Comparison of ENCODE assay signal across 16 cellular contexts in the genomic region with DNA sequence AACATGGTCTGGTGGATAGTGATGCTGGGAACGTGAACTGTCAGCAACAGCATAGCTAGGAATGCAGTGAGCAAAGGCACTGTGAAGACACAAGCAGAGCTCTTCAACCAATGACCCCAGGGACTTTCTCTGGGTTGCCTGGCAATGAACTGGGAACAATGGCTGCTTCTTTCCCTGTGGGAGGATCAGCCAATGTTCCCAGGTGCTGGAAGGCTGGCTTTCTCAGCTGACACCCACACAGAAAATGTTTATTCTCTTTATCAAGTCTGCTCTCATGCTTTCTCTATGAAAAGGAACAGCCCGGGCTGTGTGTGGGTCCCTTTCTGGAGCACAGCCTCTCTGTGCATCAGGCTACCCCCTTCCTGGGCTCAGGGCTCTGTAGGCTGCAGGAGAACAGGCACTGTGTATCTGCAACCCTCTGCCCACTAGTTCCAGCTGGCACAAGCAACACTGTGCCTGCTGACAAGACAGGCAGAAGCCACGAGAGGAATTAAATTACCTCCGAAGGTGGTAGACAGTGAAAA. TPM values are rescaled to one million over a fixed set of nuclear protein-coding genes. Genes with fewer than 3 reads are reported as not detected.
DNase-seq lines count a peak whose midpoint lies in the region; ATAC-seq and TF ChIP-seq lines count a peak whose summit lies in the region.
"Had no signal": no experiment of that assay in that cellular context is flagged by ENCODE, and none has a peak within 500 bp of the region (broad histone marks: within the 10 kb centered on the region; RNA-seq: fewer than 3 reads in every experiment).

No MANE protein-coding gene starts in this region.

- in situ Hi-C loops in Panc1 (cut with HindIII; ENCODE audit: low pct_unique_long_range_greater_than_20kb, low sequenced_read_pairs) = no loop called here

- CTCF ChIA-PET in Panc1 (lab: Charles Lee) (no interaction called here), HEK293T (lab: Yijun Ruan, JAX) (no interaction called here)

- H3K4me3 ChIP-seq in Panc1 (ENCODE audit: low read depth in 2 of 2, low read length in 2 of 2) = no peak overlapping the region
- H3K4me3 ChIP-seq in foreskin fibroblast (ENCODE audit: low read depth in 1 of 2, low read length in 2 of 2) = no peak overlapping the region
- H3K4me3 ChIP-seq: BLaER1 treated with 17β-estradiol and CSF1 and Interleukin-3, amounts not matched to agents 10 nM and 100 nM; SJCRH30 had no signal

- peaks cover 5% of the 10 kb centered on the region; the same call in 1 of the 2 replicates for H3K4me1 ChIP-seq in Panc1 (ENCODE audit: control insufficient read depth, insufficient read depth, low read length)
- H3K4me1 ChIP-seq: BLaER1 treated with 17β-estradiol and CSF1 and Interleukin-3, amounts not matched to agents 10 nM and 100 nM; SJCRH30 had no signal

- H3K27ac ChIP-seq in Panc1 (ENCODE audit: low read length) = peak overlapping the region; percentile 23; the same call in 1 of the 2 replicates
- H3K27ac ChIP-seq: BLaER1 treated with 17β-estradiol and CSF1 and Interleukin-3, amounts not matched to agents 10 nM and 100 nM; SJCRH30; WERI-Rb-1 had no signal

- H3K27me3 ChIP-seq in Panc1 (ENCODE audit: control insufficient read depth, insufficient read depth, low read length) = no peaks in the 10 kb centered on the region
- H3K27me3 ChIP-seq: BLaER1 treated with 17β-estradiol and CSF1 and Interleukin-3, amounts not matched to agents 10 nM and 100 nM; SJCRH30 had no signal

- intact Hi-C loops in Panc1 (cut with micrococcal nuclease; ENCODE audit: unreplicated experiment) = no loop called here
- intact Hi-C loops in head of caudate nucleus (cut with DNase I) = loop anchor here (2.0 kb wide), 1 partner anchor 15 kb away; a partner anchor contains a TSS

- no peaks in the 10 kb centered on the region for H3K9me3 ChIP-seq in Panc1 (ENCODE audit: control insufficient read depth, insufficient read depth, low read depth, low read length)
- H3K9me3 ChIP-seq: BLaER1 treated with 17β-estradiol and CSF1 and Interleukin-3, amounts not matched to agents 10 nM and 100 nM; SJCRH30 had no signal

- peaks cover 8% of the 10 kb centered on the region for H3K36me3 ChIP-seq in Panc1 (ENCODE audit: control insufficient read depth, insufficient read depth, low read length)
- H3K36me3 ChIP-seq: SJCRH30 had no signal

- POLR2A ChIA-PET in Panc1 (lab: Charles Lee) = interaction anchor here (1.0 kb wide), 1 partner anchor 58 kb away, joined by 3 read pairs; a partner anchor contains a TSS
- POLR2A ChIA-PET in HEK293T (lab: Yijun Ruan, JAX) = interaction anchor here (1.1 to 5.6 kb wide), 4 partner anchors 8 to 17 kb away, joined by 3 to 47 read pairs (median 18); a partner anchor contains a TSS

- DNase-seq in ELF-1 (ENCODE audit: low read depth, low spot score) = peak; percentile 60
- DNase-seq in Panc1 (ENCODE audit: low read depth, low spot score) = no peak
- peak; percentile 35 to 90 (median 77) for DNase-seq in head of caudate nucleus
- peak; percentile 67 for DNase-seq in occipital lobe (lab: John Stamatoyannopoulos, UW)
- DNase-seq in foreskin fibroblast = no peak
- no peak for DNase-seq in HEK293T (ENCODE audit: extremely low spot score)
- DNase-seq in GM19240 (ENCODE audit: insufficient read length, low spot score) = no peak
- DNase-seq in mesenteric fat pad (ENCODE audit: low spot score) = no peak
- DNase-seq: activated naive CD4-positive, alpha-beta T cell treated with anti-CD3 and anti-CD28 coated beads, Interleukin-2, amount 10 ng/mL, durations not matched to agents 7 days and 5 days; cerebellar nuclear complex; retina; stimulated activated CD4-positive, alpha-beta T cell treated with anti-CD3 and anti-CD28 coated beads, Interleukin-4, amount 100 ng/mL, for 24 hours; stimulated activated naive B cell treated with anti-CD40 and anti-IgM and Interleukin-4, amounts not matched to agents 10 μg/mL and 1 μg/mL and 100 μg/mL, for 72 hours; WERI-Rb-1 had no signal

- BruUV-seq in Panc1 (replicated peaks; lab: Mats Ljungman, UMichigan) = no TSS peak

- TF ChIP-seq CTCF in Panc1 (IDR thresholded peaks at IDR 0.05) = no peak
- TF ChIP-seq CTCF in foreskin fibroblast (IDR thresholded peaks at IDR 0.05; ENCODE audit: low read depth, low read length) = no peak

- ATAC-seq in Panc1 = peak; percentile 53; the same call in 1 of the 2 replicates
- ATAC-seq: stimulated activated naive B cell treated with anti-CD40 and anti-IgM and Interleukin-4, amounts not matched to agents 10 μg/mL and 1 μg/mL and 100 μg/mL, for 72 hours had no signal

TF ChIP-seq in HEK293T, 16 proteins besides CTCF, POLR2A, EP300 and RAD21:
- TF ChIP-seq SP1 (IDR thresholded peaks at IDR 0.05) (no peak), ZNF384 (IDR thresholded peaks at IDR 0.05) (no peak), FOXA1 (IDR thresholded peaks at IDR 0.05) (no peak), SUZ12 (IDR thresholded peaks at IDR 0.05) (no peak), FOXM1 (IDR thresholded peaks at IDR 0.05; ENCODE audit: borderline replicate concordance) (no peak)
- TF ChIP-seq, protein P1, sequence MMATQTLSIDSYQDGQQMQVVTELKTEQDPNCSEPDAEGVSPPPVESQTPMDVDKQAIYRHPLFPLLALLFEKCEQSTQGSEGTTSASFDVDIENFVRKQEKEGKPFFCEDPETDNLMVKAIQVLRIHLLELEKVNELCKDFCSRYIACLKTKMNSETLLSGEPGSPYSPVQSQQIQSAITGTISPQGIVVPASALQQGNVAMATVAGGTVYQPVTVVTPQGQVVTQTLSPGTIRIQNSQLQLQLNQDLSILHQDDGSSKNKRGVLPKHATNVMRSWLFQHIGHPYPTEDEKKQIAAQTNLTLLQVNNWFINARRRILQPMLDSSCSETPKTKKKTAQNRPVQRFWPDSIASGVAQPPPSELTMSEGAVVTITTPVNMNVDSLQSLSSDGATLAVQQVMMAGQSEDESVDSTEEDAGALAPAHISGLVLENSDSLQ (IDR thresholded peaks at IDR 0.05) = no peak

RNA-seq across cellular contexts. Expression of a gene that starts 54.2 kb away (rescaled TPM):
- 12.1 TPM for total RNA-seq in Panc1 (2021; ENCODE audit: unreplicated experiment)
- polyA plus RNA-seq in Panc1 (2012; ENCODE audit: insufficient read length) = 17.7 TPM
- 1.1 TPM for total RNA-seq in occipital lobe
- 13.5 TPM for total RNA-seq in mesenteric fat pad

Comparison
In these comparisons a context has a peak if more than half of its experiments do, and no peak if none do; other contexts are left out.
1. DNase-seq: peak in ELF-1 (single experiment), head of caudate nucleus (42 of 42) and occipital lobe (single experiment); none in Panc1 (single experiment), foreskin fibroblast (0 of 2), HEK293T (single experiment), GM19240 (single experiment) and mesenteric fat pad (single experiment).